Comparison of ENCODE assay signal across 26 cellular contexts in the genomic region with DNA sequence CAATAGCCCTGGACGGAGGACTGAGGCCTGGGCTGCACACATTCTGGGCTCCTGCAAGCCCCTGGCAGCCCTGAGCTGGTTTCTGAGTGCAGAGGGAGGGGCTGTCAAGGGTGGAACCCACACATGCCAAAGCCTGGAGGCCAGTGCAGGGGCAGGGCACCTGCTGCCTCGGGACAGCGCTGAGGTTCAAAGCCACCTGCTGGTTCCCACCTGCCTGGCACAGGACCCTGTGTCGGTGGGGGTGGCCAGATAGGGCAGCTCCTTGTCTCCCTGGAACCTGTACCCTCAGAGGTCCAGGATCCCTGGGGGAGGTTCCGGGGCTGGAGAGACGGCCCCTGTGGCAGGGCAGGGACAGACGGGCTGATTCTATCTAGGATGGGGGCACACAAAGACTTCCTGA. TPM values are rescaled to one million over a fixed set of nuclear protein-coding genes. Genes with fewer than 3 reads are reported as not detected.
"Had no signal": no experiment of that assay in that cellular context is flagged by ENCODE, and none has a peak within 500 bp of the region (broad histone marks: within the 10 kb centered on the region; RNA-seq: fewer than 3 reads in every experiment).

No MANE protein-coding gene starts in this region.

- H3K4me1 ChIP-seq: adrenal gland had no signal

- H3K27ac ChIP-seq: adrenal gland, brain microvascular endothelial cell, WERI-Rb-1 had no signal

- DNase-seq: activated B cell treated with CpG ODN at 0.5 μM for 24 hours; activated CD4-positive, alpha-beta memory T cell treated with anti-CD3 and anti-CD28 coated beads for 36 hours; activated CD4-positive, alpha-beta T cell treated with anti-CD3 and anti-CD28 coated beads for 36 hours; activated CD4-positive, alpha-beta T cell treated with anti-CD3 and anti-CD28 coated beads, Interleukin-2, amount 10 ng/mL, durations not matched to agents 24 days and 14 days; activated CD8-positive, alpha-beta memory T cell treated with anti-CD3 and anti-CD28 coated beads, Interleukin-2, amount 10 ng/mL, durations not matched to agents 7 days and 5 days; activated CD8-positive, alpha-beta memory T cell treated with anti-CD3 and anti-CD28 coated beads, Interleukin-2, amount 50 U/mL, for 4 hours; activated CD8-positive, alpha-beta T cell treated with anti-CD3 and anti-CD28 coated beads, Interleukin-2, amount 10 ng/mL, durations not matched to agents 7 days and 5 days; activated effector memory CD4-positive, alpha-beta T cell treated with anti-CD3 and anti-CD28 coated beads, Interleukin-2, amount 50 U/mL, for 16 hours; activated naive CD4-positive, alpha-beta T cell treated with anti-CD3 and anti-CD28 coated beads for 36 hours; activated naive CD8-positive, alpha-beta T cell treated with anti-CD3 and anti-CD28 coated beads for 36 hours; activated naive CD8-positive, alpha-beta T cell treated with anti-CD3 and anti-CD28 coated beads, Interleukin-2, amount 50 U/mL, for 24 hours; activated T-cell treated with anti-CD3 and anti-CD28 coated beads, Interleukin-2, amount 50 U/mL, for 1 hour; activated T-cell treated with anti-CD3 and anti-CD28 coated beads, Interleukin-2, amount 50 U/mL, for 48 hours; adrenal gland; aorta; brain microvascular endothelial cell; dorsolateral prefrontal cortex; effector memory CD4-positive, alpha-beta T cell; endodermal cell; foreskin fibroblast; T-helper 17 cell; T1000; WERI-Rb-1 had no signal

- H3K4me3 ChIP-seq: adrenal gland, coronary artery, dorsolateral prefrontal cortex had no signal

- H3K9me3 ChIP-seq: adrenal gland had no signal

- H3K36me3 ChIP-seq: adrenal gland, brain microvascular endothelial cell, WERI-Rb-1 had no signal

- ATAC-seq: activated CD4-positive, alpha-beta T cell treated with anti-CD3 and anti-CD28 coated beads for 36 hours; activated CD4-positive, CD25-positive, alpha-beta regulatory T cell treated with anti-CD3 and anti-CD28 coated beads, Interleukin-2, amount 50 U/mL, for 24 hours; activated CD8-positive, alpha-beta memory T cell treated with anti-CD3 and anti-CD28 coated beads, Interleukin-2, amount 10 ng/mL, durations not matched to agents 7 days and 5 days; activated CD8-positive, alpha-beta T cell treated with anti-CD3 and anti-CD28 coated beads, Interleukin-2, amount 10 ng/mL, durations not matched to agents 7 days and 5 days; activated naive CD8-positive, alpha-beta T cell treated with anti-CD3 and anti-CD28 coated beads, Interleukin-2, amount 50 U/mL, for 24 hours; esophagus mucosa; T-helper 17 cell had no signal

- H3K27me3 ChIP-seq: adrenal gland, dorsolateral prefrontal cortex had no signal

RNA-seq across cellular contexts. Expression of gene RTN4R, which starts 40.8 kb away (rescaled TPM):
- total RNA-seq: activated B cell treated with CpG ODN at 0.5 μM for 24 hours had no signal
